ENCODE assay signal across 13 cellular contexts in genomic region chr7:88628363-88629085, GRCh38.
DNase-seq lines count a peak whose midpoint lies in the region; ATAC-seq and TF ChIP-seq lines count a peak whose summit lies in the region.
"Had no signal": no experiment of that assay in that cellular context is flagged by ENCODE, and none has a peak within 500 bp of the region (broad histone marks: within the 10 kb centered on the region; RNA-seq: fewer than 3 reads in every experiment).

No MANE protein-coding gene starts in this region.

- intact Hi-C loops in heart left ventricle (cut with DNase I): no loop called here
- intact Hi-C loops in activated T-helper 1 cell treated with anti-CD3 and anti-CD28 coated beads, Interleukin-12 subunit alpha, Interleukin-12 subunit beta, Interleukin-2, Interleukin-4 antibody, amounts not matched to agents 30 ng/mL and 10 ng/mL and 1 ng/mL, durations not matched to agents 14 hours and 24 hours and 36 hours (cut with micrococcal nuclease): no loop called here

- DNase-seq in GM13977 (ENCODE audit: low spot score): peak; percentile 49
- no peak for DNase-seq in heart left ventricle
- no peak for DNase-seq in activated T-helper 1 cell treated with anti-CD3 and anti-CD28 coated beads, Interleukin-12 subunit alpha, Interleukin-12 subunit beta, Interleukin-2, Interleukin-4 antibody, amounts not matched to agents 30 ng/mL and 10 ng/mL and 1 ng/mL, durations not matched to agents 14 hours and 24 hours and 36 hours (ENCODE audit: low spot score)
- DNase-seq in activated gamma-delta T cell treated with Interleukin-2 at 50 U/mL for 16 hours: no peak
- DNase-seq: activated T-cell treated with anti-CD3 and anti-CD28 coated beads for 4 hours, aorta, H9, hippocampal formation, psoas muscle had no signal

- H3K36me3 Mint-ChIP-seq in activated T-helper 1 cell treated with anti-CD3 and anti-CD28 coated beads, Interleukin-12 subunit alpha, Interleukin-12 subunit beta, Interleukin-2, Interleukin-4 antibody, amounts not matched to agents 30 ng/mL and 10 ng/mL and 1 ng/mL, durations not matched to agents 14 hours and 24 hours and 36 hours (ENCODE audit: low read depth): no peaks in the 10 kb centered on the region
- H3K36me3 Mint-ChIP-seq in activated T-helper 17 cell treated with anti-CD3 and anti-CD28 coated beads, Interleukin-2, amount 50 U/mL, for 72 hours (ENCODE audit: low read depth): no peaks in the 10 kb centered on the region

- no peaks in the 10 kb centered on the region for H3K36me3 ChIP-seq in heart left ventricle

- no peak for TF ChIP-seq POLR2A in heart left ventricle (IDR thresholded peaks at IDR 0.05)

- no peaks in the 10 kb centered on the region for H3K4me1 ChIP-seq in heart left ventricle
- H3K4me1 ChIP-seq: psoas muscle had no signal

- in situ Hi-C loops in GM13977 (cut with MboI; ENCODE audit: low pct_unique_long_range_greater_than_20kb, low sequenced_read_pairs, unreplicated experiment): no loop called here

- no peak overlapping the region for H3K4me3 Mint-ChIP-seq in activated T-helper 1 cell treated with anti-CD3 and anti-CD28 coated beads, Interleukin-12 subunit alpha, Interleukin-12 subunit beta, Interleukin-2, Interleukin-4 antibody, amounts not matched to agents 30 ng/mL and 10 ng/mL and 1 ng/mL, durations not matched to agents 14 hours and 24 hours and 36 hours
- no peak overlapping the region for H3K4me3 Mint-ChIP-seq in activated T-helper 17 cell treated with anti-CD3 and anti-CD28 coated beads, Interleukin-2, amount 50 U/mL, for 72 hours
- H3K4me3 Mint-ChIP-seq: H9 had no signal

- H3K27ac ChIP-seq in heart left ventricle: no peak overlapping the region
- H3K27ac ChIP-seq: psoas muscle had no signal

- ATAC-seq in GM19438 (IDR thresholded peaks at IDR 0.05; ENCODE audit: low read depth, unreplicated experiment) (peak; percentile 98), HG02763 (IDR thresholded peaks at IDR 0.05; ENCODE audit: unreplicated experiment) (peak; percentile 100), HG03432 (IDR thresholded peaks at IDR 0.05; ENCODE audit: unreplicated experiment) (peak; percentile 100), heart left ventricle (no peak)
- no peak for ATAC-seq in activated T-helper 17 cell treated with anti-CD3 and anti-CD28 coated beads, Interleukin-2, amount 50 U/mL, for 72 hours (replicated peaks)
- ATAC-seq: psoas muscle had no signal

- no peaks in the 10 kb centered on the region for H3K27me3 Mint-ChIP-seq in activated T-helper 1 cell treated with anti-CD3 and anti-CD28 coated beads, Interleukin-12 subunit alpha, Interleukin-12 subunit beta, Interleukin-2, Interleukin-4 antibody, amounts not matched to agents 30 ng/mL and 10 ng/mL and 1 ng/mL, durations not matched to agents 14 hours and 24 hours and 36 hours (ENCODE audit: insufficient read depth)
- H3K27me3 Mint-ChIP-seq in activated T-helper 17 cell treated with anti-CD3 and anti-CD28 coated beads, Interleukin-2, amount 50 U/mL, for 72 hours: no peaks in the 10 kb centered on the region

- TF ChIP-seq CTCF in GM13977 (IDR thresholded peaks at IDR 0.05; ENCODE audit: extremely low read depth, insufficient read depth, missing control alignments) (no peak), heart left ventricle (IDR thresholded peaks at IDR 0.05) (no peak)

- no peaks in the 10 kb centered on the region for H3K27me3 ChIP-seq in heart left ventricle

- no peak overlapping the region for H3K4me3 ChIP-seq in heart left ventricle
- H3K4me3 ChIP-seq: psoas muscle had no signal

- H3K9me3 Mint-ChIP-seq in activated T-helper 1 cell treated with anti-CD3 and anti-CD28 coated beads, Interleukin-12 subunit alpha, Interleukin-12 subunit beta, Interleukin-2, Interleukin-4 antibody, amounts not matched to agents 30 ng/mL and 10 ng/mL and 1 ng/mL, durations not matched to agents 14 hours and 24 hours and 36 hours: no peaks in the 10 kb centered on the region
- H3K9me3 Mint-ChIP-seq in activated T-helper 17 cell treated with anti-CD3 and anti-CD28 coated beads, Interleukin-2, amount 50 U/mL, for 72 hours: no peaks in the 10 kb centered on the region

- 85 to 91% (median 88%) methylated on average over 2 of the region's 2 CpGs for WGBS in heart left ventricle, 4 donors

- no peaks in the 10 kb centered on the region for H3K9me3 ChIP-seq in heart left ventricle
- H3K9me3 ChIP-seq: psoas muscle had no signal

- no peak overlapping the region for H3K27ac Mint-ChIP-seq in activated T-helper 1 cell treated with anti-CD3 and anti-CD28 coated beads, Interleukin-12 subunit alpha, Interleukin-12 subunit beta, Interleukin-2, Interleukin-4 antibody, amounts not matched to agents 30 ng/mL and 10 ng/mL and 1 ng/mL, durations not matched to agents 14 hours and 24 hours and 36 hours
- H3K27ac Mint-ChIP-seq in activated T-helper 17 cell treated with anti-CD3 and anti-CD28 coated beads, Interleukin-2, amount 50 U/mL, for 72 hours: no peak overlapping the region
- H3K27ac Mint-ChIP-seq: H9 had no signal

- no peaks in the 10 kb centered on the region for H3K4me1 Mint-ChIP-seq in activated T-helper 1 cell treated with anti-CD3 and anti-CD28 coated beads, Interleukin-12 subunit alpha, Interleukin-12 subunit beta, Interleukin-2, Interleukin-4 antibody, amounts not matched to agents 30 ng/mL and 10 ng/mL and 1 ng/mL, durations not matched to agents 14 hours and 24 hours and 36 hours (ENCODE audit: low read depth)
- no peaks in the 10 kb centered on the region for H3K4me1 Mint-ChIP-seq in activated T-helper 17 cell treated with anti-CD3 and anti-CD28 coated beads, Interleukin-2, amount 50 U/mL, for 72 hours
- H3K4me1 Mint-ChIP-seq: H9 had no signal

Comparison
In these comparisons a context has a peak if more than half of its experiments do, and no peak if none do; other contexts are left out.
1. ATAC-seq: peak in GM19438 (single experiment), HG02763 (single experiment) and HG03432 (single experiment); none in heart left ventricle (0 of 4) and activated T-helper 17 cell treated with anti-CD3 and anti-CD28 coated beads, Interleukin-2, amount 50 U/mL, for 72 hours (single experiment).